ENCODE assay signal across 9 cellular contexts in the genomic region with DNA sequence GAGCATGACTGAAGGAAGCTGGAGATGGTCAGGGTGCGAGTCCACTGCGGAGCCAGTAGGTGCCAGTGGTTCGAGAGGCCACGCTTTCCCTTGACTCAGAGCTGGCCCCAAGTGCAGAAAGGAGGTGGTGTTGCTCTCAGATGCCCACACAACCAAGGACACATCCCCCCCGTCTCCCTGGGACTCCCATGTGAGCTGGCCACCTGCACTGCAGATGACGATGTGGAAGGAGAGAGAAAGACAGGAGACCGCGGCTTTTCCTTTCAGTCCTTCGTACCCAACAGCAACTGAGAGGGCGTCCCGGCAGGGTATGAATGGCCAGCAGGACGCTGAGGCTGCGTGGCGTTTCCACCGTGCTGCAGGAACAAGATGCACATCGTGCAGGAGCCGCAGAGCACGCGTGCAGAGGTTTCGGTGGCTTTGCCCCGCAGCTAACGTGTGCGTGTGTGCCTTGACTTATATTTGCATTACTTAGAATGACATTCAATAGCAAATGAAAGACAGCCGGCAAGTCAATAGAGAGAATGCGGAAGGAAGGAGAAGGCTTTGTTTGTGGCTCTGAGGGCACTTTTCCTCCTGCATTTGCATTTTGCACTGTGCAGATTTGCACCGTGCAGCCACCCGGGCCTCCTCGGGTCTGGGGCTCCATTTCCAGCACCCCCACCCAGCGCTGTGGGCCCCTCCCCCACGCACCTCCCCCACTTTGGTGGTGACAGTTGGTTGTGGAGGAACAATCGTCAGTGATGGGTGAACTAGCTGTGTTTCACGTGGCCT. TPM values are rescaled to one million over a fixed set of nuclear protein-coding genes. Genes with fewer than 3 reads are reported as not detected.
DNase-seq lines count a peak whose midpoint lies in the region; ATAC-seq and TF ChIP-seq lines count a peak whose summit lies in the region.
"Had no signal": no experiment of that assay in that cellular context is flagged by ENCODE, and none has a peak within 500 bp of the region (broad histone marks: within the 10 kb centered on the region; RNA-seq: fewer than 3 reads in every experiment).

No MANE protein-coding gene starts in this region.

- CTCF ChIA-PET in T-cell (lab: Charles Lee): no interaction called here

- peaks cover 11 to 15% (median 15%) of the 10 kb centered on the region in 3 donors for H3K4me1 Mint-ChIP-seq in T-cell

- peak overlapping the region; percentile 73 to 76 (median 74) for H3K4me3 Mint-ChIP-seq in T-cell

- no peak overlapping the region for H3K4me3 ChIP-seq in mucosa of descending colon

- peaks cover 0 to 39% of the 10 kb centered on the region in 2 donors for H3K27me3 Mint-ChIP-seq in T-cell

- no peaks in the 10 kb centered on the region for H3K36me3 Mint-ChIP-seq in T-cell

- no peaks in the 10 kb centered on the region for H3K36me3 ChIP-seq in mucosa of descending colon (ENCODE audit: low read depth)

- H3K4me1 ChIP-seq in mucosa of descending colon (ENCODE audit: low read depth): no peaks in the 10 kb centered on the region

- POLR2A ChIA-PET in T-cell (lab: Charles Lee): no interaction called here

- ATAC-seq in GM21619 (IDR thresholded peaks at IDR 0.05; ENCODE audit: unreplicated experiment) (peak; percentile 57), T-cell (replicated peaks in 1 of 4) (peak; percentile 56 to 70 (median 58)), mucosa of descending colon (peak; percentile 19), GM19455 (IDR thresholded peaks at IDR 0.05; ENCODE audit: unreplicated experiment) (no peak)

- H3K27ac Mint-ChIP-seq in T-cell: no peak overlapping the region

- no peak for TF ChIP-seq CTCF in mucosa of descending colon (IDR thresholded peaks at IDR 0.05)

- no peaks in the 10 kb centered on the region for H3K9me3 Mint-ChIP-seq in T-cell

- intact Hi-C loops in mucosa of descending colon (cut with DNase I, micrococcal nuclease): no loop called here

- DNase-seq in DMS153 (lab: John Stamatoyannopoulos, UW): peak; percentile 14
- no peak for DNase-seq in DMS153 treated with DMSO at 0.1 percent for 48 hours (lab: John Stamatoyannopoulos, UW; ENCODE audit: unreplicated experiment)
- DNase-seq in T-cell: peak in 2 of 34 experiments; percentile 2 to 27
- DNase-seq in mucosa of descending colon: peak in 2 of 3 donors; percentile 12 to 34
- DNase-seq in central memory CD4-positive, alpha-beta T cell: no peak
- DNase-seq in NCI-H446 treated with DMSO at 0.1 percent for 48 hours (lab: John Stamatoyannopoulos, UW): no peak

- H3K9me3 ChIP-seq in mucosa of descending colon: no peaks in the 10 kb centered on the region

RNA-seq across cellular contexts. Expression of gene BHLHE23, which starts 26.3 kb away (rescaled TPM):
- total RNA-seq in T-cell (not detected), mucosa of descending colon (not detected)
- total RNA-seq: dorsolateral prefrontal cortex had no signal

Comparison
In these comparisons a context has a peak if more than half of its experiments do, and no peak if none do; other contexts are left out.
1. DNase-seq: peak in DMS153 (single experiment) and mucosa of descending colon (2 of 3); none in DMS153 treated with DMSO at 0.1 percent for 48 hours (single experiment), central memory CD4-positive, alpha-beta T cell (single experiment) and NCI-H446 treated with DMSO at 0.1 percent for 48 hours (single experiment).